ENCODE assay signal across 1 cellular context in the genomic region with DNA sequence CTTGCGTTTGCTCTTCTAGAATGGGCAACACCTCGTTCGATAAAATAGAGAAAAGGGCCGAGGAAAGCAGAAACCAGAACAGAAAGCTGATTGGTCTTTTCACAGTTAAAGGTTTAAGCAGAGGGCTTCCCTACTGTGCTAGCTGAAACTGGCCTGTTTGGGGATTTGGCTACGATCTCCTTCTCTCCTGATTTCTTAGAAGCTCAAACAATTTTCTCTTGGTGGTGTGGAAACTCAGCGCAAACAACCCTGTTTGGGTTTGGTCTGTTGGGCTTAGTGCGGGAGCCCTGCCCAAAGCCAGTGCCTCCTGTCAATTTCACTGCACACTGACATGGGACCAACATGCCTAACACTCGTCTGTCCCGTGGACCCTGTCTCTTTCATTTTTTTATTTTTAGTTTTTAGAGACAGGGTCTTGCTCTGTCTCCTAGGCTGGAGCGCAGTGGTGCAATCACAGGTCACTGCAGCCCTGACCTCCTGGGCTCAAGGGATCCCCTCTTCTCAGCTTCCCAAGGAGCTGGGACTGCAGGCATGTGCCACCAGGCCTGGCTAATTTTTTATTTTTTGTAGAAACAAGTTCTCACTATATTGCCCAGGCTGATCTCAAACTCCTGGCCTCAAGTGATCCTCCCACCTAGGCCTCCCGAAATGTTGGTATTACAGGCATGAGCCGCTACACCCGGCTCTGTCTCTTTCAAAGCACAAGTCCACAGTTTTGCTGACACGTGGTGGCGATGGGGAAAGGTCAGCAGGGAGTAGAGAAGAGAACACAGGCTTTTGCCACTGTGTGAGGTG.
TF ChIP-seq lines count a peak whose summit lies in the region.

No MANE protein-coding gene starts in this region.

TF ChIP-seq in HepG2, 621 proteins besides CTCF, POLR2A, EP300 and RAD21 (continued from another document):
- TF ChIP-seq, protein P1, sequence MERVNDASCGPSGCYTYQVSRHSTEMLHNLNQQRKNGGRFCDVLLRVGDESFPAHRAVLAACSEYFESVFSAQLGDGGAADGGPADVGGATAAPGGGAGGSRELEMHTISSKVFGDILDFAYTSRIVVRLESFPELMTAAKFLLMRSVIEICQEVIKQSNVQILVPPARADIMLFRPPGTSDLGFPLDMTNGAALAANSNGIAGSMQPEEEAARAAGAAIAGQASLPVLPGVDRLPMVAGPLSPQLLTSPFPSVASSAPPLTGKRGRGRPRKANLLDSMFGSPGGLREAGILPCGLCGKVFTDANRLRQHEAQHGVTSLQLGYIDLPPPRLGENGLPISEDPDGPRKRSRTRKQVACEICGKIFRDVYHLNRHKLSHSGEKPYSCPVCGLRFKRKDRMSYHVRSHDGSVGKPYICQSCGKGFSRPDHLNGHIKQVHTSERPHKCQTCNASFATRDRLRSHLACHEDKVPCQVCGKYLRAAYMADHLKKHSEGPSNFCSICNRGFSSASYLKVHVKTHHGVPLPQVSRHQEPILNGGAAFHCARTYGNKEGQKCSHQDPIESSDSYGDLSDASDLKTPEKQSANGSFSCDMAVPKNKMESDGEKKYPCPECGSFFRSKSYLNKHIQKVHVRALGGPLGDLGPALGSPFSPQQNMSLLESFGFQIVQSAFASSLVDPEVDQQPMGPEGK (CRISPR knock-in tag; IDR thresholded peaks at IDR 0.05), result no peak; the same call in 1 of the 2 replicates
- TF ChIP-seq PHF5A (CRISPR knock-in tag; IDR thresholded peaks at IDR 0.05; ENCODE audit: low read depth, unreplicated experiment), result no peak
- TF ChIP-seq GATAD2A (CRISPR knock-in tag; IDR thresholded peaks at IDR 0.05), result peak; percentile 48
- no peak for TF ChIP-seq HNF4G (IDR thresholded peaks at IDR 0.05; ENCODE audit: borderline replicate concordance, low read depth, low read length)
- no peak for TF ChIP-seq HNF4G (CRISPR knock-in tag; IDR thresholded peaks at IDR 0.05; ENCODE audit: borderline replicate concordance, low read depth)
- TF ChIP-seq ZNF605 (CRISPR knock-in tag; IDR thresholded peaks at IDR 0.05), result 0 out of 2 replicates have a peak, but pooled peaks have one; percentile 73
- TF ChIP-seq, protein P2, sequence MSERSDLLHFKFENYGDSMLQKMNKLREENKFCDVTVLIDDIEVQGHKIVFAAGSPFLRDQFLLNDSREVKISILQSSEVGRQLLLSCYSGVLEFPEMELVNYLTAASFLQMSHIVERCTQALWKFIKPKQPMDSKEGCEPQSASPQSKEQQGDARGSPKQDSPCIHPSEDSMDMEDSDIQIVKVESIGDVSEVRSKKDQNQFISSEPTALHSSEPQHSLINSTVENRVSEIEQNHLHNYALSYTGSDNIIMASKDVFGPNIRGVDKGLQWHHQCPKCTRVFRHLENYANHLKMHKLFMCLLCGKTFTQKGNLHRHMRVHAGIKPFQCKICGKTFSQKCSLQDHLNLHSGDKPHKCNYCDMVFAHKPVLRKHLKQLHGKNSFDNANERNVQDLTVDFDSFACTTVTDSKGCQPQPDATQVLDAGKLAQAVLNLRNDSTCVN (CRISPR knock-in tag; IDR thresholded peaks at IDR 0.05; ENCODE audit: borderline replicate concordance), result peak; percentile 79; the same call in 1 of the 2 replicates
- TF ChIP-seq KMT2B (CRISPR knock-in tag; IDR thresholded peaks at IDR 0.05), result no peak
- TF ChIP-seq TOPORS (CRISPR knock-in tag; IDR thresholded peaks at IDR 0.05), result no peak
- TF ChIP-seq TMF1 (CRISPR knock-in tag; IDR thresholded peaks at IDR 0.05; ENCODE audit: low read depth), result no peak
- TF ChIP-seq, protein P3, sequence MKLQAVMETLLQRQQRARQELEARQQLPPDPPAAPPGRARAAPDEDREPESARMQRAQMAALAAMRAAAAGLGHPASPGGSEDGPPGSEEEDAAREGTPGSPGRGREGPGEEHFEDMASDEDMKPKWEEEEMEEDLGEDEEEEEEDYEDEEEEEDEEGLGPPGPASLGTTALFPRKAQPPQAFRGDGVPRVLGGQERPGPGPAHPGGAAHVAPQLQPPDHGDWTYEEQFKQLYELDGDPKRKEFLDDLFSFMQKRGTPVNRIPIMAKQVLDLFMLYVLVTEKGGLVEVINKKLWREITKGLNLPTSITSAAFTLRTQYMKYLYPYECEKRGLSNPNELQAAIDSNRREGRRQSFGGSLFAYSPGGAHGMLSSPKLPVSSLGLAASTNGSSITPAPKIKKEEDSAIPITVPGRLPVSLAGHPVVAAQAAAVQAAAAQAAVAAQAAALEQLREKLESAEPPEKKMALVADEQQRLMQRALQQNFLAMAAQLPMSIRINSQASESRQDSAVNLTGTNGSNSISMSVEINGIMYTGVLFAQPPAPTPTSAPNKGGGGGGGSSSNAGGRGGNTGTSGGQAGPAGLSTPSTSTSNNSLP (IDR thresholded peaks at IDR 0.05; ENCODE audit: low read depth, low read length), result no peak
- no peak for TF ChIP-seq CREB1 (IDR thresholded peaks at IDR 0.05)
- TF ChIP-seq CREB1 (CRISPR knock-in tag; IDR thresholded peaks at IDR 0.05), result no peak
- no peak for TF ChIP-seq ZNF883 (CRISPR knock-in tag; IDR thresholded peaks at IDR 0.05; ENCODE audit: not compliant biosample characterization)
